In the genomic region with DNA sequence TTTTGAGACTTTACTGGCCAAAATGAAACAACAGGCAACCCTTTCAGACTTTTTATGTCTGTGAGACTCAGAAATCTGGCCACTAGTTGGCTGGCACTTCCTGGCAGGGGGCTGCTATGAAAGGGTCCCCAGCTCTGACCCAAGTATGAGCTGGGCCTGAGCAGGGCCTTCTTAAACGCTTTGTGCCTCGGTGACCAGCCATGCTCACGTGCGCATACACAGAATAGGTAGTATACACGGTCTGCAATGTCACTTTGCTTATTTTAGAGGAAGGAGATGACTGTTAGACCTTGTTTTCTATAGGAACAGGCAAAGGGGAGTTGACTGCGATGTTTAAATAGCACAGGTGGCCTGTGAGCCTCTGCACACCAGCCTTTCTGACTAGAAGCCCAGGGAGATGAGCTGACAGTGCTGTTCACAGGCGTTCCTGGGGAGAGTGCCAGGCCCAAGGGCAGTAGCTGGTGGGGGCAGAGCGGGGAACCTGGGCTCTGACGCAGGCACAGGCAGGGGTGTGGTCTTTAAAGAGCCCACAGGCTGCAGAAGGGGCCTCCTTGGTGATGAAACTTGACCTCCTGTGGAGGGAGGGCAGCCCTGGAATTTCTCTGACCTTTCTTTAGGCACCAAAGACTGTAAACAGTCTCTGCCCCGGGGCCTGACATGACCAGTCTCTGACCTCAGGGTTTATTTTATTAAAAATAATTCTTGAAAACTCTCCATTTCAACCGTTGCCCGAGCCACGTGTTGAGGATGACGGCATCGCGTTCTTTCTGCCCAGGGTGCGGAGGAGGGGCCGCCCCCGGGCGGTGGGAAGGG, we compare ENCODE assay signal across 12 cellular contexts.
A peak's percentile ranks its signal among the peaks of the same experiment; 100 is the strongest.
DNase-seq lines count a peak whose midpoint lies in the region; ATAC-seq and TF ChIP-seq lines count a peak whose summit lies in the region.
"Had no signal": no experiment of that assay in that cellular context is flagged by ENCODE, and none has a peak within 500 bp of the region (broad histone marks: within the 10 kb centered on the region; RNA-seq: fewer than 3 reads in every experiment).

No MANE protein-coding gene starts in this region.

- intact Hi-C loops in dorsolateral prefrontal cortex (cut with DNase I) (no loop called here), lower lobe of right lung (cut with DNase I) (no loop called here), Calu3 (cut with micrococcal nuclease; ENCODE audit: unreplicated experiment) (no loop called here)

- H3K4me1 Mint-ChIP-seq in Calu3 (ENCODE audit: low read depth, unreplicated experiment), result peaks cover 7% of the 10 kb centered on the region

- H3K36me3 ChIP-seq in KOPT-K1 (ENCODE audit: insufficient read depth, low read length), result no peaks in the 10 kb centered on the region
- no peaks in the 10 kb centered on the region for H3K36me3 ChIP-seq in lower lobe of right lung
- no peaks in the 10 kb centered on the region for H3K36me3 ChIP-seq in thoracic aorta
- H3K36me3 ChIP-seq in effector memory CD4-positive, alpha-beta T cell (ENCODE audit: control insufficient read depth, insufficient read depth, low read length), result no peaks in the 10 kb centered on the region

- H3K27me3 ChIP-seq in dorsolateral prefrontal cortex (no peaks in the 10 kb centered on the region), lower lobe of right lung (ENCODE audit: low read depth) (no peaks in the 10 kb centered on the region), thoracic aorta (replicated peaks; ENCODE audit: insufficient read depth) (no peaks in the 10 kb centered on the region)
- H3K27me3 ChIP-seq in effector memory CD4-positive, alpha-beta T cell (replicated peaks; ENCODE audit: control insufficient read depth, insufficient read depth, low read length, poor library complexity, severe bottlenecking), result no peaks in the 10 kb centered on the region

- H3K27ac Mint-ChIP-seq in Calu3 (ENCODE audit: unreplicated experiment), result no peak overlapping the region
- H3K27ac Mint-ChIP-seq: activated T-cell treated with anti-CD3 and anti-CD28 coated beads, Interleukin-2, amount 50 U/mL, for 24 hours; T-helper 17 cell had no signal

- peaks cover 28% of the 10 kb centered on the region for H3K4me1 ChIP-seq in lower lobe of right lung
- H3K4me1 ChIP-seq in thoracic aorta (ENCODE audit: control insufficient read depth in 1 of 2, low read depth in 2 of 2), result peaks cover 57 to 75% of the 10 kb centered on the region in 2 donors
- H3K4me1 ChIP-seq in effector memory CD4-positive, alpha-beta T cell (ENCODE audit: control insufficient read depth, insufficient read depth, low read length, poor library complexity, severe bottlenecking), result no peaks in the 10 kb centered on the region

- ATAC-seq in lower lobe of right lung, result peak; percentile 84 to 86
- peak; percentile 67 for ATAC-seq in thoracic aorta (ENCODE audit: insufficient number of reproducible peaks, low FRiP score, low read depth)
- no peak for ATAC-seq in HG03442 (IDR thresholded peaks at IDR 0.05; ENCODE audit: unreplicated experiment)
- ATAC-seq: T-helper 17 cell had no signal

- H3K27ac ChIP-seq in KOPT-K1 (ENCODE audit: low read depth, low read length, poor library complexity, severe bottlenecking) (peak overlapping the region; percentile 36), dorsolateral prefrontal cortex (peak overlapping the region in 31 of 59 donors; percentile 1 to 72 (median 39)), lower lobe of right lung (no peak overlapping the region), thoracic aorta (peak overlapping the region; percentile 92 to 97)
- no peak overlapping the region for H3K27ac ChIP-seq in effector memory CD4-positive, alpha-beta T cell (ENCODE audit: insufficient read depth, low read length, poor library complexity, severe bottlenecking)

- no TSS peak for BruUV-seq in Calu3 (replicated peaks; lab: Mats Ljungman, UMichigan)

- no peak overlapping the region for H3K4me3 Mint-ChIP-seq in Calu3 (ENCODE audit: low read depth, unreplicated experiment)
- H3K4me3 Mint-ChIP-seq: activated T-cell treated with anti-CD3 and anti-CD28 coated beads, Interleukin-2, amount 50 U/mL, for 24 hours; T-helper 17 cell had no signal

- H3K36me3 Mint-ChIP-seq in Calu3 (ENCODE audit: insufficient read depth, unreplicated experiment), result no peaks in the 10 kb centered on the region

- DNase-seq in dorsolateral prefrontal cortex (peak in 1 of 10 donors; percentile 21), lower lobe of right lung (peak; percentile 68), thoracic aorta (ENCODE audit: low spot score) (no peak), NCI-H1417 (lab: John Stamatoyannopoulos, UW) (no peak), Calu3 (no peak)
- no peak for DNase-seq in effector memory CD4-positive, alpha-beta T cell
- DNase-seq: activated T-cell treated with anti-CD3 and anti-CD28 coated beads, Interleukin-2, amount 50 U/mL, for 24 hours; NCI-H1694; stimulated activated CD4-positive, alpha-beta T cell treated with anti-CD3 and anti-CD28 coated beads, Interleukin-4, amount 100 ng/mL, for 4 hours; T-helper 17 cell had no signal

- H3K9me3 Mint-ChIP-seq in Calu3 (ENCODE audit: low read depth, unreplicated experiment), result peaks cover 3% of the 10 kb centered on the region

- H3K27me3 Mint-ChIP-seq in Calu3 (ENCODE audit: unreplicated experiment), result peaks cover 41% of the 10 kb centered on the region

- TF ChIP-seq CTCF in dorsolateral prefrontal cortex (IDR thresholded peaks at IDR 0.05 in 54 of 56, conservative IDR thresholded peaks at IDR 0.05 in 2 of 56; ENCODE audit: low read depth in 1 of 56, partially characterized antibody in 56 of 56), result no peak
- no peak for TF ChIP-seq CTCF in lower lobe of right lung (IDR thresholded peaks at IDR 0.05)
- TF ChIP-seq CTCF in thoracic aorta (IDR thresholded peaks at IDR 0.05), result no peak
- TF ChIP-seq CTCF in Calu3 (IDR thresholded peaks at IDR 0.05; ENCODE audit: unreplicated experiment), result no peak

- CTCF ChIA-PET in Calu3 (lab: Charles Lee), result no interaction called here

- H3K4me3 ChIP-seq in dorsolateral prefrontal cortex, result no peak overlapping the region
- H3K4me3 ChIP-seq in lower lobe of right lung, result no peak overlapping the region
- H3K4me3 ChIP-seq in thoracic aorta, result no peak overlapping the region
- no peak overlapping the region for H3K4me3 ChIP-seq in effector memory CD4-positive, alpha-beta T cell (ENCODE audit: insufficient read depth, low read depth, low read length, poor library complexity, severe bottlenecking)

- H3K9me3 ChIP-seq in KOPT-K1 (ENCODE audit: insufficient read depth, low read length, poor library complexity, severe bottlenecking) (peaks cover 6% of the 10 kb centered on the region), lower lobe of right lung (no peaks in the 10 kb centered on the region), thoracic aorta (no peaks in the 10 kb centered on the region)
- no peaks in the 10 kb centered on the region for H3K9me3 ChIP-seq in effector memory CD4-positive, alpha-beta T cell (ENCODE audit: control insufficient read depth, low read length)

Comparison
In these comparisons a context has a peak if more than half of its experiments do, and no peak if none do; other contexts are left out.
1. H3K27ac ChIP-seq: peak in KOPT-K1 (single experiment), dorsolateral prefrontal cortex (31 of 59) and thoracic aorta (2 of 2); none in lower lobe of right lung (single experiment) and effector memory CD4-positive, alpha-beta T cell (single experiment).